Comparison of ENCODE assay signal across 34 cellular contexts in genomic region chr11:79340535-79340934, GRCh38.
"Had no signal": no experiment of that assay in that cellular context is flagged by ENCODE, and none has a peak within 500 bp of the region (broad histone marks: within the 10 kb centered on the region; RNA-seq: fewer than 3 reads in every experiment).

No MANE protein-coding gene starts in this region.

- DNase-seq: activated B cell treated with CpG ODN at 0.5 μM for 24 hours; activated CD4-positive, alpha-beta memory T cell treated with anti-CD3 and anti-CD28 coated beads for 36 hours; activated CD4-positive, alpha-beta T cell treated with anti-CD3 and anti-CD28 coated beads for 4 hours; activated CD4-positive, alpha-beta T cell treated with anti-CD3 and anti-CD28 coated beads, Interleukin-2, amount 10 ng/mL, durations not matched to agents 24 days and 14 days; activated CD4-positive, alpha-beta T cell treated with anti-CD3 and anti-CD28 coated beads, Interleukin-2, amount 50 U/mL, for 1 hour; activated CD4-positive, alpha-beta T cell treated with anti-CD3 and anti-CD28 coated beads, Interleukin-2, amount 50 U/mL, for 4 hours; activated CD4-positive, CD25-positive, alpha-beta regulatory T cell treated with anti-CD3 and anti-CD28 coated beads, Interleukin-2, amount 50 U/mL, for 72 hours; activated CD8-positive, alpha-beta memory T cell treated with anti-CD3 and anti-CD28 coated beads, Interleukin-2, amount 50 U/mL, for 4 hours; activated CD8-positive, alpha-beta T cell treated with anti-CD3 and anti-CD28 coated beads for 36 hours; activated effector memory CD4-positive, alpha-beta T cell treated with anti-CD3 and anti-CD28 coated beads, Interleukin-2, amount 50 U/mL, for 16 hours; activated gamma-delta T cell treated with Interleukin-2 at 50 U/mL for 16 hours; activated naive CD4-positive, alpha-beta T cell; activated naive CD4-positive, alpha-beta T cell treated with anti-CD3 and anti-CD28 coated beads for 36 hours; activated naive CD4-positive, alpha-beta T cell treated with anti-CD3 and anti-CD28 coated beads, Interleukin-2, amount 50 U/mL, for 16 hours; activated naive CD8-positive, alpha-beta T cell treated with anti-CD3 and anti-CD28 coated beads for 36 hours; activated T-cell treated with anti-CD3 and anti-CD28 coated beads for 4 hours; activated T-cell treated with anti-CD3 and anti-CD28 coated beads, Interleukin-2, amount 50 U/mL, for 1 hour; activated T-cell treated with anti-CD3 and anti-CD28 coated beads, Interleukin-2, amount 50 U/mL, for 4 hours; activated T-cell treated with anti-CD3 and anti-CD28 coated beads, Interleukin-2, amount 50 U/mL, for 72 hours; adrenal gland; amniotic stem cell; aorta; body of pancreas; brain microvascular endothelial cell; central memory CD4-positive, alpha-beta T cell; T-helper 2 cell; T-helper 9 cell had no signal

- H3K4me3 Mint-ChIP-seq: activated B cell treated with CpG ODN at 0.5 μM for 24 hours; activated CD4-positive, alpha-beta memory T cell treated with anti-CD3 and anti-CD28 coated beads for 36 hours; activated CD4-positive, alpha-beta T cell treated with anti-CD3 and anti-CD28 coated beads, Interleukin-2, amount 10 ng/mL, durations not matched to agents 24 days and 14 days; activated CD8-positive, alpha-beta T cell treated with anti-CD3 and anti-CD28 coated beads for 36 hours; activated naive CD4-positive, alpha-beta T cell treated with anti-CD3 and anti-CD28 coated beads for 36 hours; activated naive CD8-positive, alpha-beta T cell treated with anti-CD3 and anti-CD28 coated beads for 36 hours; activated T-cell treated with anti-CD3 and anti-CD28 coated beads, Interleukin-2, amount 50 U/mL, for 4 hours; activated T-cell treated with anti-CD3 and anti-CD28 coated beads, Interleukin-2, amount 50 U/mL, for 72 hours; activated T-helper 1 cell treated with anti-CD3 and anti-CD28 coated beads, Interleukin-12 subunit alpha, Interleukin-12 subunit beta, Interleukin-2, Interleukin-4 antibody, amounts not matched to agents 30 ng/mL and 10 ng/mL and 1 ng/mL, durations not matched to agents 14 hours and 24 hours and 36 hours; activated T-helper 17 cell treated with anti-CD3 and anti-CD28 coated beads, Interleukin-2, amount 50 U/mL, for 72 hours; T-helper 1 cell treated with Interleukin-12 subunit alpha and Interleukin-12 subunit beta and Interleukin-4 antibody, amounts not matched to agents 30 μg/mL and 1 μg/mL, for 36 hours; T-helper 2 cell treated with Interferon-gamma antibody and Interleukin-4, amounts not matched to agents 5 μg/mL and 100 μg/mL, for 36 hours had no signal

- H3K9me3 ChIP-seq: adrenal gland, body of pancreas, breast epithelium had no signal

- H3K27ac ChIP-seq: adrenal gland, body of pancreas, brain microvascular endothelial cell, breast epithelium, VCaP had no signal

- H3K27ac Mint-ChIP-seq: activated B cell treated with CpG ODN at 0.5 μM for 24 hours; activated CD4-positive, alpha-beta memory T cell treated with anti-CD3 and anti-CD28 coated beads for 36 hours; activated CD4-positive, alpha-beta T cell treated with anti-CD3 and anti-CD28 coated beads, Interleukin-2, amount 10 ng/mL, durations not matched to agents 24 days and 14 days; activated CD8-positive, alpha-beta T cell treated with anti-CD3 and anti-CD28 coated beads for 36 hours; activated naive CD4-positive, alpha-beta T cell treated with anti-CD3 and anti-CD28 coated beads for 36 hours; activated naive CD4-positive, alpha-beta T cell treated with anti-CD3 and anti-CD28 coated beads, Interleukin-2, amount 50 U/mL, for 72 hours; activated naive CD8-positive, alpha-beta T cell treated with anti-CD3 and anti-CD28 coated beads for 36 hours; activated T-cell treated with anti-CD3 and anti-CD28 coated beads, Interleukin-2, amount 50 U/mL, for 72 hours; activated T-helper 1 cell treated with anti-CD3 and anti-CD28 coated beads, Interleukin-12 subunit alpha, Interleukin-12 subunit beta, Interleukin-2, Interleukin-4 antibody, amounts not matched to agents 30 ng/mL and 10 ng/mL and 1 ng/mL, durations not matched to agents 14 hours and 24 hours and 36 hours; activated T-helper 17 cell treated with anti-CD3 and anti-CD28 coated beads, Interleukin-2, amount 50 U/mL, for 72 hours; T-helper 1 cell treated with Interleukin-12 subunit alpha and Interleukin-12 subunit beta and Interleukin-4 antibody, amounts not matched to agents 30 μg/mL and 1 μg/mL, for 36 hours; T-helper 2 cell treated with Interferon-gamma antibody and Interleukin-4, amounts not matched to agents 5 μg/mL and 100 μg/mL, for 36 hours had no signal

- H3K4me1 Mint-ChIP-seq: activated B cell treated with CpG ODN at 0.5 μM for 24 hours; activated CD4-positive, alpha-beta T cell treated with anti-CD3 and anti-CD28 coated beads, Interleukin-2, amount 10 ng/mL, durations not matched to agents 24 days and 14 days; activated naive CD8-positive, alpha-beta T cell treated with anti-CD3 and anti-CD28 coated beads for 36 hours; activated T-helper 17 cell treated with anti-CD3 and anti-CD28 coated beads, Interleukin-2, amount 50 U/mL, for 72 hours had no signal

- H3K9me3 Mint-ChIP-seq: activated B cell treated with CpG ODN at 0.5 μM for 24 hours; activated CD4-positive, alpha-beta memory T cell treated with anti-CD3 and anti-CD28 coated beads for 36 hours; activated CD4-positive, alpha-beta T cell treated with anti-CD3 and anti-CD28 coated beads, Interleukin-2, amount 10 ng/mL, durations not matched to agents 24 days and 14 days; activated CD8-positive, alpha-beta T cell treated with anti-CD3 and anti-CD28 coated beads for 36 hours; activated naive CD8-positive, alpha-beta T cell treated with anti-CD3 and anti-CD28 coated beads for 36 hours; activated T-cell treated with anti-CD3 and anti-CD28 coated beads, Interleukin-2, amount 50 U/mL, for 4 hours; activated T-cell treated with anti-CD3 and anti-CD28 coated beads, Interleukin-2, amount 50 U/mL, for 72 hours; activated T-helper 1 cell treated with anti-CD3 and anti-CD28 coated beads, Interleukin-12 subunit alpha, Interleukin-12 subunit beta, Interleukin-2, Interleukin-4 antibody, amounts not matched to agents 30 ng/mL and 10 ng/mL and 1 ng/mL, durations not matched to agents 14 hours and 24 hours and 36 hours; activated T-helper 17 cell treated with anti-CD3 and anti-CD28 coated beads, Interleukin-2, amount 50 U/mL, for 72 hours; T-helper 1 cell treated with Interleukin-12 subunit alpha and Interleukin-12 subunit beta and Interleukin-4 antibody, amounts not matched to agents 30 μg/mL and 1 μg/mL, for 36 hours; T-helper 2 cell treated with Interferon-gamma antibody and Interleukin-4, amounts not matched to agents 5 μg/mL and 100 μg/mL, for 36 hours had no signal

- H3K36me3 Mint-ChIP-seq: activated CD4-positive, alpha-beta memory T cell treated with anti-CD3 and anti-CD28 coated beads for 36 hours; activated naive CD4-positive, alpha-beta T cell treated with anti-CD3 and anti-CD28 coated beads, Interleukin-2, amount 50 U/mL, for 72 hours; activated naive CD8-positive, alpha-beta T cell treated with anti-CD3 and anti-CD28 coated beads for 36 hours had no signal

- H3K36me3 ChIP-seq: adrenal gland, brain microvascular endothelial cell, breast epithelium had no signal

- ATAC-seq: activated CD8-positive, alpha-beta T cell treated with anti-CD3 and anti-CD28 coated beads for 36 hours; activated naive CD4-positive, alpha-beta T cell treated with anti-CD3 and anti-CD28 coated beads, Interleukin-2, amount 50 U/mL, for 72 hours; activated T-cell treated with anti-CD3 and anti-CD28 coated beads, Interleukin-2, amount 50 U/mL, for 4 hours; activated T-cell treated with anti-CD3 and anti-CD28 coated beads, Interleukin-2, amount 50 U/mL, for 72 hours; activated T-helper 17 cell treated with anti-CD3 and anti-CD28 coated beads, Interleukin-2, amount 50 U/mL, for 72 hours; body of pancreas had no signal

- H3K27me3 Mint-ChIP-seq: activated CD4-positive, alpha-beta memory T cell treated with anti-CD3 and anti-CD28 coated beads for 36 hours; activated CD4-positive, alpha-beta T cell treated with anti-CD3 and anti-CD28 coated beads, Interleukin-2, amount 10 ng/mL, durations not matched to agents 24 days and 14 days; activated T-helper 17 cell treated with anti-CD3 and anti-CD28 coated beads, Interleukin-2, amount 50 U/mL, for 72 hours had no signal

- H3K4me3 ChIP-seq: adrenal gland, body of pancreas, breast epithelium had no signal

- H3K4me1 ChIP-seq: adrenal gland, body of pancreas, breast epithelium had no signal
